In genomic region chr13:48532473-48533206, GRCh38 we compare ENCODE assay signal across 8 cellular contexts. TPM values are rescaled to one million over a fixed set of nuclear protein-coding genes. Genes with fewer than 3 reads are reported as not detected.
DNase-seq lines count a peak whose midpoint lies in the region; ATAC-seq, FAIRE-seq and TF ChIP-seq lines count a peak whose summit lies in the region.

Gene RCBTB2 (minus strand): TSS chr13:48533080. CDS start chr13:48521939, 11,141 bp downstream.

- H3K4me3 ChIP-seq in pancreas (peak within 1 kb of the TSS; percentile 58 to 68 (median 64)), thyroid gland (replicated peaks in 1 of 3) (peak within 1 kb of the TSS; percentile 49 to 55 (median 51))

- WGBS in pancreas, 2 donors: 0 to 1% methylated on average over 61 to 69 of the region's 69 CpGs
- WGBS in thyroid gland, 2 donors: 0 to 2% methylated on average over 25 to 48 of the region's 69 CpGs

- H3K9me3 ChIP-seq in pancreas (no peaks in the 10 kb centered on the region), thyroid gland (no peaks in the 10 kb centered on the region)

- ATAC-seq in HG02642 (IDR thresholded peaks at IDR 0.05; ENCODE audit: poor library complexity, unreplicated experiment) (peak; percentile 84), Right ventricle myocardium superior (ENCODE audit: poor library complexity) (peak; percentile 99), pancreas (peak; percentile 94 to 99 (median 98))

- FAIRE-seq in pancreas (lab: Jason Lieb, UNC): no peak

- TF ChIP-seq POLR2A in GM10847 (IDR thresholded peaks at IDR 0.05; ENCODE audit: extremely low read depth, insufficient read length) (peak; percentile 80), thyroid gland (IDR thresholded peaks at IDR 0.05) (peak; percentile 19 to 90)

- no peaks in the 10 kb centered on the region for H3K36me3 ChIP-seq in pancreas
- no peaks in the 10 kb centered on the region for H3K36me3 ChIP-seq in thyroid gland

- DNase-seq in NCI-H1105 treated with DMSO at 0.1 percent for 48 hours (lab: John Stamatoyannopoulos, UW) (peak; percentile 89), SKM-1 treated with dmso at 0.1 percent for 144 hours (lab: John Stamatoyannopoulos, UW; ENCODE audit: unreplicated experiment) (peak; percentile 94), Right ventricle myocardium superior (peak; percentile 100), pancreas (peak; percentile 97 to 100 (median 98)), thyroid gland (peak; percentile 98)
- DNase-seq in activated naive CD8-positive, alpha-beta T cell treated with anti-CD3 and anti-CD28 coated beads, Interleukin-2, amount 50 U/mL, for 16 hours (ENCODE audit: low read depth, low spot score): peak; percentile 96

- no peak for TF ChIP-seq CTCF in pancreas (IDR thresholded peaks at IDR 0.05)
- peak in 1 of 6 experiments; percentile 5 for TF ChIP-seq CTCF in thyroid gland (IDR thresholded peaks at IDR 0.05)

- H3K27ac ChIP-seq in pancreas (peak within 1 kb of the TSS; percentile 91 to 96 (median 94)), thyroid gland (peak within 1 kb of the TSS; percentile 89 to 97 (median 96))

- H3K27me3 ChIP-seq in pancreas: no peaks in the 10 kb centered on the region
- no peaks in the 10 kb centered on the region for H3K27me3 ChIP-seq in thyroid gland

- intact Hi-C loops in Right ventricle myocardium superior (cut with DNase I) (no loop called here), pancreas (cut with DNase I) (no loop called here), thyroid gland (cut with DNase I) (loop anchor here (10.0 kb wide), 1 partner anchor 118 kb away; the partner anchor contains the start of gene LPAR6)

- H3K4me1 ChIP-seq in pancreas (peaks cover 0 to 6% (median 0%) of the 10 kb centered on the region in 3 donors), thyroid gland (peaks cover 4% of the 10 kb centered on the region in 2 donors)

RNA-seq across cellular contexts. Expression of gene RCBTB2, which starts in this region (rescaled TPM):
- 16.6 TPM for total RNA-seq in Right ventricle myocardium superior
- 1 to 10 TPM; 2.7 to 8.8 (median 4.1) TPM for total RNA-seq in pancreas
- polyA plus RNA-seq in pancreas: 1 to 10 TPM; 7.1 to 9.7 TPM
- total RNA-seq in thyroid gland: 10 to 100 TPM; 29.1 to 49.6 (median 34.9) TPM

Comparison
In these comparisons a context has a peak if more than half of its experiments do, and no peak if none do; other contexts are left out.
1. Peak in every context shown above with its lines: DNase-seq, ATAC-seq, H3K4me3 ChIP-seq and H3K27ac ChIP-seq.